ENCODE assay signal across 16 cellular contexts in the genomic region with DNA sequence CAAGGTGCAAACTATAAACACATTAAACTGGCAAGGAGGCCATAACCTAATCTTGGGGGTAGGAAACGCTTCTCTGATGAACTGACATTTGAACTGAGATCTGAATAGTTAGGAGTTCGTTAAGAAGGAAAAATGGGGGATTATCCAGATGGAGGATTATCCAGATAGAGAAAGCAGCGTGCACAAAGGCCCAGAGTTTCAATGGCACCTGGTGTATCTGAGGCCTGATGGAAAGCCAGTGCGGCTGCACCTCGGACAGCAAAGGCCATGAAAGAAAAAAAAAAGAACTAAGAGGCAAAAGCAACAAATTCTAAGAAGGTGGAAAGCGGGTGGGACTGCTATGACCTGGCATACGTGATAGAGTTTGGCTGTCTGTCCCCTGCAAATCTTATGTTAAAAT.
"Had no signal": no experiment of that assay in that cellular context is flagged by ENCODE, and none has a peak within 500 bp of the region (broad histone marks: within the 10 kb centered on the region; RNA-seq: fewer than 3 reads in every experiment).

No MANE protein-coding gene starts in this region.

- DNase-seq: activated CD4-positive, alpha-beta T cell treated with anti-CD3 and anti-CD28 coated beads, Interleukin-2, amount 10 ng/mL, durations not matched to agents 7 days and 5 days; activated CD4-positive, CD25-positive, alpha-beta regulatory T cell; activated CD8-positive, alpha-beta T cell treated with anti-CD3 and anti-CD28 coated beads, Interleukin-2, amount 10 ng/mL, durations not matched to agents 7 days and 5 days; activated naive CD4-positive, alpha-beta T cell treated with Interleukin-2 at 50 U/mL for 16 hours; activated T-cell treated with anti-CD3 and anti-CD28 coated beads, Interleukin-2, amount 50 U/mL, for 24 hours; anterior cingulate cortex; brain microvascular endothelial cell; heart left ventricle; left lung; midbrain; psoas muscle; right cardiac atrium; transverse colon had no signal

- H3K27ac Mint-ChIP-seq: activated CD4-positive, alpha-beta T cell treated with anti-CD3 and anti-CD28 coated beads, Interleukin-2, amount 10 ng/mL, durations not matched to agents 7 days and 5 days; activated CD8-positive, alpha-beta T cell treated with anti-CD3 and anti-CD28 coated beads, Interleukin-2, amount 10 ng/mL, durations not matched to agents 7 days and 5 days; activated T-cell treated with anti-CD3 and anti-CD28 coated beads, Interleukin-2, amount 50 U/mL, for 24 hours; activated T-helper 2 cell treated with anti-CD3 and anti-CD28 coated beads, Interferon-gamma antibody, Interleukin-2, Interleukin-4, amounts not matched to agents 10 μg/mL and 5 μg/mL and 100 μg/mL, durations not matched to agents 14 hours and 24 hours and 36 hours; stimulated activated naive CD8-positive, alpha-beta T cell treated with anti-CD3 and anti-CD28 coated beads, Interleukin-15, Interleukin-2, amounts not matched to agents 100 ng/mL and 50 ng/mL, for 24 hours had no signal

- ATAC-seq: activated CD8-positive, alpha-beta T cell treated with anti-CD3 and anti-CD28 coated beads, Interleukin-2, amount 10 ng/mL, durations not matched to agents 7 days and 5 days; left lung; psoas muscle had no signal

- H3K4me3 Mint-ChIP-seq: activated CD4-positive, alpha-beta T cell treated with anti-CD3 and anti-CD28 coated beads, Interleukin-2, amount 10 ng/mL, durations not matched to agents 7 days and 5 days; activated CD8-positive, alpha-beta T cell treated with anti-CD3 and anti-CD28 coated beads, Interleukin-2, amount 10 ng/mL, durations not matched to agents 7 days and 5 days; activated T-cell treated with anti-CD3 and anti-CD28 coated beads, Interleukin-2, amount 50 U/mL, for 24 hours; central memory CD8-positive, alpha-beta T cell; stimulated activated naive CD8-positive, alpha-beta T cell treated with anti-CD3 and anti-CD28 coated beads, Interleukin-15, Interleukin-2, amounts not matched to agents 100 ng/mL and 50 ng/mL, for 24 hours had no signal

- H3K9me3 Mint-ChIP-seq: activated CD4-positive, alpha-beta T cell treated with anti-CD3 and anti-CD28 coated beads, Interleukin-2, amount 10 ng/mL, durations not matched to agents 7 days and 5 days; activated T-cell treated with anti-CD3 and anti-CD28 coated beads, Interleukin-2, amount 50 U/mL, for 24 hours; activated T-helper 2 cell treated with anti-CD3 and anti-CD28 coated beads, Interferon-gamma antibody, Interleukin-2, Interleukin-4, amounts not matched to agents 10 μg/mL and 5 μg/mL and 100 μg/mL, durations not matched to agents 14 hours and 24 hours and 36 hours; central memory CD8-positive, alpha-beta T cell; stimulated activated naive CD8-positive, alpha-beta T cell treated with anti-CD3 and anti-CD28 coated beads, Interleukin-15, Interleukin-2, amounts not matched to agents 100 ng/mL and 50 ng/mL, for 24 hours had no signal

- H3K27me3 Mint-ChIP-seq: activated CD4-positive, alpha-beta T cell treated with anti-CD3 and anti-CD28 coated beads, Interleukin-2, amount 10 ng/mL, durations not matched to agents 7 days and 5 days; activated T-cell treated with anti-CD3 and anti-CD28 coated beads, Interleukin-2, amount 50 U/mL, for 24 hours; central memory CD8-positive, alpha-beta T cell; stimulated activated naive CD8-positive, alpha-beta T cell treated with anti-CD3 and anti-CD28 coated beads, Interleukin-15, Interleukin-2, amounts not matched to agents 100 ng/mL and 50 ng/mL, for 24 hours had no signal
